In the genomic region with DNA sequence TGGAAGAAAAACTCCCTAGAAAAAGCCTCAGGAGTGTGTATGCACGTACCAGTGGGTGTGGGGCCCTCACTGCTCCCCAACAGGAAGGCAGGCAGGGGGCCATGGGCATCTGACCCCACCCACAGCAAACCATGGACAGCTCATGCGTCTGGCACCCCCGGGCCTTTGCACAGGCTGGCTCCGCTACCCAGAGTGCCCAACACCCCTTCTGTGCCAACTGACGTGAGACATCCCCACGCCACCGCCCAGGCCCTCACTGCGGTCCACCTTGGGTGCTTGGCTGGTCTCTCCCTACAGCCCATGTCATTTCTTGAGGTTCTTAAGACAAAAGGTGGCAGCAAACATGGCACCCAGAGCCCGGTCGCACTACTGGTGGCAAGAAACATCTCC, we compare ENCODE assay signal across 20 cellular contexts.
"Had no signal": no experiment of that assay in that cellular context is flagged by ENCODE, and none has a peak within 500 bp of the region (broad histone marks: within the 10 kb centered on the region; RNA-seq: fewer than 3 reads in every experiment).

No MANE protein-coding gene starts in this region.

- H3K4me2 ChIP-seq: neural progenitor cell had no signal

- H3K27ac Mint-ChIP-seq: activated naive CD4-positive, alpha-beta T cell treated with anti-CD3 and anti-CD28 coated beads, Interleukin-2, amount 50 U/mL, for 72 hours; activated T-cell treated with anti-CD3 and anti-CD28 coated beads, Interleukin-2, amount 50 U/mL, for 24 hours; activated T-helper 17 cell treated with anti-CD3 and anti-CD28 coated beads, Interleukin-2, amount 50 U/mL, for 72 hours; mesothelial cell of epicardium; neural progenitor cell; WTC11 had no signal

- ATAC-seq: activated naive CD4-positive, alpha-beta T cell treated with anti-CD3 and anti-CD28 coated beads, Interleukin-2, amount 50 U/mL, for 72 hours; activated T-helper 17 cell treated with anti-CD3 and anti-CD28 coated beads, Interleukin-2, amount 50 U/mL, for 72 hours; left lobe of liver; naive thymus-derived CD8-positive, alpha-beta T cell; stimulated activated naive CD8-positive, alpha-beta T cell treated with anti-CD3 and anti-CD28 coated beads, Interleukin-15, Interleukin-2, amounts not matched to agents 100 U/mL and 50 U/mL, for 24 hours; WTC11 had no signal

- H3K9me3 ChIP-seq: adrenal gland, tibial artery had no signal

- H3K4me3 ChIP-seq: adrenal gland, heart right ventricle, neural progenitor cell, spleen, tibial artery had no signal

- H3K9ac ChIP-seq: neural progenitor cell had no signal

- H3K27me3 ChIP-seq: adrenal gland, heart right ventricle, neural progenitor cell, spleen, tibial artery had no signal

- H3K27ac ChIP-seq: neural progenitor cell, tibial artery had no signal

- H3K4me3 Mint-ChIP-seq: activated T-cell treated with anti-CD3 and anti-CD28 coated beads, Interleukin-2, amount 50 U/mL, for 24 hours; activated T-helper 17 cell treated with anti-CD3 and anti-CD28 coated beads, Interleukin-2, amount 50 U/mL, for 72 hours; mesothelial cell of epicardium; naive thymus-derived CD8-positive, alpha-beta T cell; neural progenitor cell; WTC11 had no signal

- H3K27me3 Mint-ChIP-seq: activated T-cell treated with anti-CD3 and anti-CD28 coated beads, Interleukin-2, amount 50 U/mL, for 24 hours; activated T-helper 17 cell treated with anti-CD3 and anti-CD28 coated beads, Interleukin-2, amount 50 U/mL, for 72 hours; naive thymus-derived CD8-positive, alpha-beta T cell had no signal

- DNase-seq: activated CD4-positive, alpha-beta T cell treated with anti-CD3 and anti-CD28 coated beads, Interleukin-2, amount 50 U/mL, for 4 hours; activated CD8-positive, alpha-beta memory T cell treated with anti-CD3 and anti-CD28 coated beads for 24 hours; activated CD8-positive, alpha-beta memory T cell treated with anti-CD3 and anti-CD28 coated beads, Interleukin-2, amount 50 U/mL, for 4 hours; activated T-cell treated with anti-CD3 and anti-CD28 coated beads, Interleukin-2, amount 50 U/mL, for 24 hours; effector CD4-positive, alpha-beta T cell; islet precursor cell; naive thymus-derived CD8-positive, alpha-beta T cell; spleen; stimulated activated CD4-positive, alpha-beta T cell treated with anti-CD3 and anti-CD28 coated beads, Interleukin-4, amount 100 ng/mL, for 24 hours; stimulated activated naive CD8-positive, alpha-beta T cell treated with anti-CD3 and anti-CD28 coated beads, Interleukin-15, Interleukin-2, amounts not matched to agents 100 U/mL and 50 U/mL, for 24 hours; T1000; tibial artery had no signal
